Comparison of ENCODE assay signal across 15 cellular contexts in genomic region chr15:69094124-69095030, GRCh38.
"Had no signal": no experiment of that assay in that cellular context is flagged by ENCODE, and none has a peak within 500 bp of the region (broad histone marks: within the 10 kb centered on the region; RNA-seq: fewer than 3 reads in every experiment).

No MANE protein-coding gene starts in this region.

- H3K9me3 ChIP-seq: gastroesophageal sphincter, mucosa of descending colon, pancreas, thyroid gland had no signal

- H3K4me1 Mint-ChIP-seq: activated naive CD8-positive, alpha-beta T cell treated with anti-CD3 and anti-CD28 coated beads, Interleukin-2, amount 10 ng/mL, durations not matched to agents 7 days and 5 days; stimulated activated memory B cell treated with anti-CD40 and anti-IgM and Interleukin-4, amounts not matched to agents 10 μg/mL and 1 μg/mL and 100 μg/mL, for 72 hours had no signal

- H3K9me3 Mint-ChIP-seq: activated naive CD8-positive, alpha-beta T cell treated with anti-CD3 and anti-CD28 coated beads, Interleukin-2, amount 10 ng/mL, durations not matched to agents 7 days and 5 days; dendritic cell treated with granulocyte-macrophage colony-stimulating factor and Interleukin-4, amounts not matched to agents 40 ng/mL and 50 ng/mL, for 4 days; naive thymus-derived CD4-positive, alpha-beta T cell; stimulated activated memory B cell treated with anti-CD40 and anti-IgM and Interleukin-4, amounts not matched to agents 10 μg/mL and 1 μg/mL and 100 μg/mL, for 72 hours had no signal

- H3K36me3 ChIP-seq: brain microvascular endothelial cell, gastroesophageal sphincter, pancreas, thyroid gland had no signal

- H3K4me1 ChIP-seq: pancreas, thyroid gland had no signal

- H3K4me3 ChIP-seq: gastroesophageal sphincter, mucosa of descending colon, pancreas, thyroid gland had no signal

- H3K27me3 ChIP-seq: brain microvascular endothelial cell, pancreas, thyroid gland had no signal

- H3K27ac ChIP-seq: brain microvascular endothelial cell, gastroesophageal sphincter, pancreas, thyroid gland had no signal

- H3K36me3 Mint-ChIP-seq: activated naive CD8-positive, alpha-beta T cell treated with anti-CD3 and anti-CD28 coated beads, Interleukin-2, amount 10 ng/mL, durations not matched to agents 7 days and 5 days; naive thymus-derived CD4-positive, alpha-beta T cell; stimulated activated memory B cell treated with anti-CD40 and anti-IgM and Interleukin-4, amounts not matched to agents 10 μg/mL and 1 μg/mL and 100 μg/mL, for 72 hours had no signal

- H3K4me3 Mint-ChIP-seq: activated naive CD8-positive, alpha-beta T cell treated with anti-CD3 and anti-CD28 coated beads, Interleukin-2, amount 10 ng/mL, durations not matched to agents 7 days and 5 days; dendritic cell treated with granulocyte-macrophage colony-stimulating factor and Interleukin-4, amounts not matched to agents 40 ng/mL and 50 ng/mL, for 4 days; naive thymus-derived CD4-positive, alpha-beta T cell; stimulated activated memory B cell treated with anti-CD40 and anti-IgM and Interleukin-4, amounts not matched to agents 10 μg/mL and 1 μg/mL and 100 μg/mL, for 72 hours had no signal

- H3K27ac Mint-ChIP-seq: activated naive CD8-positive, alpha-beta T cell treated with anti-CD3 and anti-CD28 coated beads, Interleukin-2, amount 10 ng/mL, durations not matched to agents 7 days and 5 days; dendritic cell treated with granulocyte-macrophage colony-stimulating factor and Interleukin-4, amounts not matched to agents 40 ng/mL and 50 ng/mL, for 4 days; naive thymus-derived CD4-positive, alpha-beta T cell; stimulated activated memory B cell treated with anti-CD40 and anti-IgM and Interleukin-4, amounts not matched to agents 10 μg/mL and 1 μg/mL and 100 μg/mL, for 72 hours had no signal

- DNase-seq: activated CD4-positive, alpha-beta T cell treated with anti-CD3 and anti-CD28 coated beads, Interleukin-2, amount 50 U/mL, for 1 hour; activated CD8-positive, alpha-beta memory T cell treated with anti-CD3 and anti-CD28 coated beads for 24 hours; activated naive CD4-positive, alpha-beta T cell; activated naive CD8-positive, alpha-beta T cell treated with anti-CD3 and anti-CD28 coated beads, Interleukin-2, amount 10 ng/mL, durations not matched to agents 7 days and 5 days; activated T-cell treated with anti-CD3 and anti-CD28 coated beads for 4 hours; brain microvascular endothelial cell; cerebellar nuclear complex; mucosa of descending colon; naive thymus-derived CD4-positive, alpha-beta T cell; pancreas; T-helper 9 cell; thyroid gland had no signal
